Comparison of ENCODE assay signal across 12 cellular contexts in the genomic region with DNA sequence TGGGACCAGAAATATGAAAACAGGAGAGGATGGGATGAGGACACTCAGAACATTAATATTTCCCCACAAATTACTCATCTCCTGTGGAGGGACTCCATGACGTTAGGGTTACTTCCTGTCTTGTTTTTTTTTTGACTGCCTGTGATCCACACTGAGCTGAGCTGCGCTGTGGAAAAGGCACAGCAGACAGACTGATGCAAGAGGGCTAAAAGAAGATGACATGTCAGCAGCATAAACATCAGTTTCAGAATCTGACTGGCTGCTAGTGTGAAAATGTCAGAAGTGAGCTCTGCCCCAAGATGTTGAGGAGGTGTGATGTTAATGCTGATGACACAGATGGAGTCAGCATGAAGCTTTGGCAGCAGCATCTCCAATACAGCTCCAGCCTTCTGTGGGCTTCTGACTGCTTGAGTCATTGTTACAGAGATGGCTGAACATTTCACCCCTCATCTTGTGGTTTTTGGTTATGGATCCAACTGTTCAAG.
DNase-seq lines count a peak whose midpoint lies in the region; ATAC-seq and TF ChIP-seq lines count a peak whose summit lies in the region.
"Had no signal": no experiment of that assay in that cellular context is flagged by ENCODE, and none has a peak within 500 bp of the region (broad histone marks: within the 10 kb centered on the region; RNA-seq: fewer than 3 reads in every experiment).

No MANE protein-coding gene starts in this region.

- TF ChIP-seq CTCF in left lung (IDR thresholded peaks at IDR 0.05): no peak
- TF ChIP-seq CTCF in nephron progenitor cell (IDR thresholded peaks at IDR 0.05): no peak

- peak; percentile 95 for ATAC-seq in left lung
- no peak for ATAC-seq in GM21367 (IDR thresholded peaks at IDR 0.05; ENCODE audit: unreplicated experiment)
- no peak for ATAC-seq in HG03342 (IDR thresholded peaks at IDR 0.05; ENCODE audit: unreplicated experiment)
- ATAC-seq: K562 had no signal

- H3K36me3 Mint-ChIP-seq in nephron progenitor cell (ENCODE audit: low read depth): no peaks in the 10 kb centered on the region

- H3K4me1 ChIP-seq in left lung: no peaks in the 10 kb centered on the region
- H3K4me1 ChIP-seq: Caco-2 had no signal

- H3K9me3 ChIP-seq in left lung: peaks cover 0 to 19% of the 10 kb centered on the region in 2 donors

- intact Hi-C loops in left lung (cut with DNase I): no loop called here

- peaks cover 38% of the 10 kb centered on the region for H3K9me3 Mint-ChIP-seq in nephron progenitor cell

- DNase-seq in 8988T (peak; percentile 14), HT1080 (ENCODE audit: low read depth) (peak; percentile 98), brain pericyte (ENCODE audit: low read depth, low spot score) (peak; percentile 86), left lung (peak in 1 of 2 donors; percentile 32), COLO829 (ENCODE audit: low spot score) (no peak), nephron progenitor cell (no peak)
- DNase-seq: Caco-2, cortex of kidney had no signal

- no peaks in the 10 kb centered on the region for H3K27me3 ChIP-seq in left lung

- peaks cover 3% of the 10 kb centered on the region for H3K27me3 Mint-ChIP-seq in nephron progenitor cell (ENCODE audit: low read depth, poor library complexity)

- H3K4me1 Mint-ChIP-seq in nephron progenitor cell: no peaks in the 10 kb centered on the region
- H3K4me1 Mint-ChIP-seq: nephron had no signal

- H3K27ac Mint-ChIP-seq in nephron progenitor cell: no peak overlapping the region
- H3K27ac Mint-ChIP-seq: nephron had no signal

- no peak overlapping the region for H3K27ac ChIP-seq in left lung

- no peak overlapping the region for H3K4me3 Mint-ChIP-seq in nephron progenitor cell
- H3K4me3 Mint-ChIP-seq: nephron had no signal

- no peaks in the 10 kb centered on the region for H3K36me3 ChIP-seq in left lung

- no peak overlapping the region for H3K4me3 ChIP-seq in left lung
- H3K4me3 ChIP-seq: K562 had no signal

Comparison
In these comparisons a context has a peak if more than half of its experiments do, and no peak if none do; other contexts are left out.
1. DNase-seq: peak in 8988T (single experiment), HT1080 (single experiment) and brain pericyte (single experiment); none in COLO829 (single experiment) and nephron progenitor cell (single experiment).